27 cellular contexts compared by ENCODE assay signal in the genomic region with DNA sequence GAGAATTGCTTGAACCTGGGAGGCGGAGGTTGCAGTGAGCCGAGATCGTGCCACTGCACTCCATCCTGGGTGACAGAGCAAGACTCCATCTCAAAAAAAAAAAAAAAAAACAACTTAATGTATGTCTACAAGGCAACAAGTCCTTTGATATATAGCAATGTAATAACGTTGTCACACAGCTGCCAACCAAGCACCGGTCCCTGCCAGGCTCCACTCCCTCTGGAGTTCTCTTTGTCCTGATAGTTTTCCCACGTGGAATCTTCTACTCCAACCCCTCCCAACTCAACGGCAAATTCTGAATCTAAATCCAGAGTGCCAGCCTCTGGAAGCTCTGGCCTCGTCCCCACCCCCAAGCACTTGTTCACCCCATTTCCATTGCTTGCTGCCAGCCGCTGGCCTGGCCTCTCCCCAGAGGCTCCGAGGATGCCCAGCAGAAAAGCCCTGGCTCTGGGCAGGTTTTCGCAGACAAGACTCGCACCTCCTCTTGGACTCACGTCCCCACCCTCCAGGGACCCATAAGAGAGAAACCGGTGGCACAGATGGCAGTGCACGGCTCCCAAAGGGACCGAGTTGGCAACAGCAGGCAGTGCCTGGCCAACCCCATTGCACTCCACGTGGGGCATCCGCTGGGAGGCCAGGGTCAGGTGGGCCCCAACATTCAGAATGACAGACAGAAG. TPM values are rescaled to one million over a fixed set of nuclear protein-coding genes. Genes with fewer than 3 reads are reported as not detected.
"Had no signal": no experiment of that assay in that cellular context is flagged by ENCODE, and none has a peak within 500 bp of the region (broad histone marks: within the 10 kb centered on the region; RNA-seq: fewer than 3 reads in every experiment).

No MANE protein-coding gene starts in this region.

- H3K4me1 Mint-ChIP-seq: activated B cell treated with CpG ODN at 0.5 μM for 24 hours; activated CD4-positive, alpha-beta T cell treated with anti-CD3 and anti-CD28 coated beads for 36 hours; central memory CD8-positive, alpha-beta T cell; mesothelial cell of epicardium; naive thymus-derived CD8-positive, alpha-beta T cell; stimulated activated naive CD8-positive, alpha-beta T cell treated with anti-CD3 and anti-CD28 coated beads, Interleukin-15, amount 100 ng/mL, for 72 hours; T-helper 17 cell had no signal

- H3K27ac ChIP-seq: brain microvascular endothelial cell, colonic mucosa, dorsolateral prefrontal cortex, left lung, parathyroid adenoma, right lobe of liver, skin epidermis, tibial nerve had no signal

- H3K4me3 Mint-ChIP-seq: activated B cell treated with CpG ODN at 0.5 μM for 24 hours; activated CD4-positive, alpha-beta T cell treated with anti-CD3 and anti-CD28 coated beads for 36 hours; activated T-cell treated with anti-CD3 and anti-CD28 coated beads, Interleukin-2, amount 50 U/mL, for 72 hours; central memory CD8-positive, alpha-beta T cell; effector memory CD8-positive, alpha-beta T cell; mesothelial cell of epicardium; naive thymus-derived CD8-positive, alpha-beta T cell; stimulated activated naive CD8-positive, alpha-beta T cell treated with anti-CD3 and anti-CD28 coated beads, Interleukin-15, amount 100 ng/mL, for 72 hours; T-helper 17 cell had no signal

- H3K4me3 ChIP-seq: colonic mucosa, dorsolateral prefrontal cortex, left lung, right lobe of liver, skin epidermis, tibial nerve had no signal

- DNase-seq: activated B cell treated with CpG ODN at 0.5 μM for 24 hours; activated CD4-positive, alpha-beta T cell treated with anti-CD3 and anti-CD28 coated beads for 36 hours; activated CD4-positive, alpha-beta T cell treated with anti-CD3 and anti-CD28 coated beads, Interleukin-2, amount 50 U/mL, for 48 hours; activated gamma-delta T cell; activated T-cell treated with anti-CD3 and anti-CD28 coated beads, Interleukin-2, amount 50 U/mL, for 72 hours; brain microvascular endothelial cell; colonic mucosa; dorsolateral prefrontal cortex; effector memory CD8-positive, alpha-beta T cell; foreskin melanocyte; kidney glomerular epithelial cell; naive thymus-derived CD8-positive, alpha-beta T cell; stimulated activated CD4-positive, alpha-beta T cell treated with anti-CD3 and anti-CD28 coated beads, Interleukin-1b, Interleukin-23, amount 100 ng/mL, for 48 hours; stimulated activated naive CD8-positive, alpha-beta T cell treated with anti-CD3 and anti-CD28 coated beads, Interleukin-15, amount 100 ng/mL, for 72 hours; T-helper 17 cell had no signal

- H3K36me3 ChIP-seq: brain microvascular endothelial cell, colonic mucosa, left lung, right lobe of liver, tibial nerve had no signal

- H3K36me3 Mint-ChIP-seq: activated naive CD4-positive, alpha-beta T cell treated with anti-CD3 and anti-CD28 coated beads, Interleukin-2, amount 50 U/mL, for 72 hours; mesothelial cell of epicardium; naive thymus-derived CD8-positive, alpha-beta T cell had no signal

- H3K9me3 Mint-ChIP-seq: activated B cell treated with CpG ODN at 0.5 μM for 24 hours; activated naive CD4-positive, alpha-beta T cell treated with anti-CD3 and anti-CD28 coated beads, Interleukin-2, amount 50 U/mL, for 72 hours; activated T-cell treated with anti-CD3 and anti-CD28 coated beads, Interleukin-2, amount 50 U/mL, for 72 hours; central memory CD8-positive, alpha-beta T cell; effector memory CD8-positive, alpha-beta T cell; mesothelial cell of epicardium; naive thymus-derived CD8-positive, alpha-beta T cell; stimulated activated naive CD8-positive, alpha-beta T cell treated with anti-CD3 and anti-CD28 coated beads, Interleukin-15, amount 100 ng/mL, for 72 hours had no signal

- H3K9me3 ChIP-seq: colonic mucosa, left lung, right lobe of liver, tibial nerve had no signal

- H3K4me1 ChIP-seq: colonic mucosa, left lung, parathyroid adenoma, right lobe of liver, tibial nerve had no signal

- ATAC-seq: activated CD4-positive, alpha-beta T cell treated with anti-CD3 and anti-CD28 coated beads for 36 hours; activated naive CD4-positive, alpha-beta T cell treated with anti-CD3 and anti-CD28 coated beads, Interleukin-2, amount 50 U/mL, for 72 hours; activated T-cell treated with anti-CD3 and anti-CD28 coated beads, Interleukin-2, amount 50 U/mL, for 72 hours; effector memory CD8-positive, alpha-beta T cell; esophagus mucosa; left lung; naive thymus-derived CD8-positive, alpha-beta T cell; right lobe of liver; stimulated activated naive CD8-positive, alpha-beta T cell treated with anti-CD3 and anti-CD28 coated beads, Interleukin-15, amount 100 ng/mL, for 72 hours; T-helper 17 cell had no signal

- H3K27me3 ChIP-seq: brain microvascular endothelial cell, colonic mucosa, left lung, right lobe of liver had no signal

- H3K27ac Mint-ChIP-seq: activated B cell treated with CpG ODN at 0.5 μM for 24 hours; activated CD4-positive, alpha-beta T cell treated with anti-CD3 and anti-CD28 coated beads for 36 hours; activated naive CD4-positive, alpha-beta T cell treated with anti-CD3 and anti-CD28 coated beads, Interleukin-2, amount 50 U/mL, for 72 hours; activated T-cell treated with anti-CD3 and anti-CD28 coated beads, Interleukin-2, amount 50 U/mL, for 72 hours; effector memory CD8-positive, alpha-beta T cell; mesothelial cell of epicardium; naive thymus-derived CD8-positive, alpha-beta T cell; stimulated activated naive CD8-positive, alpha-beta T cell treated with anti-CD3 and anti-CD28 coated beads, Interleukin-15, amount 100 ng/mL, for 72 hours; T-helper 17 cell had no signal

RNA-seq across cellular contexts. Expression of gene ENPP7, which starts 31.3 kb away (rescaled TPM):
- total RNA-seq: activated CD4-positive, alpha-beta T cell treated with anti-CD3 and anti-CD28 coated beads for 36 hours; activated T-cell treated with anti-CD3 and anti-CD28 coated beads, Interleukin-2, amount 50 U/mL, for 72 hours; aorta; colonic mucosa; endothelial cell of umbilical vein; esophagus mucosa; lung microvascular endothelial cell; mesothelial cell of epicardium; T-helper 17 cell; tibial nerve had no signal
